14 cellular contexts compared by ENCODE assay signal in genomic region chr22:23140385-23140784, GRCh38. TPM values are rescaled to one million over a fixed set of nuclear protein-coding genes. Genes with fewer than 3 reads are reported as not detected.
"Had no signal": no experiment of that assay in that cellular context is flagged by ENCODE, and none has a peak within 500 bp of the region (broad histone marks: within the 10 kb centered on the region; RNA-seq: fewer than 3 reads in every experiment).

No MANE protein-coding gene starts in this region.

- DNase-seq: activated CD4-positive, alpha-beta memory T cell treated with anti-CD3 and anti-CD28 coated beads, Interleukin-2, amount 10 ng/mL, durations not matched to agents 7 days and 5 days; activated CD8-positive, alpha-beta memory T cell treated with anti-CD3 and anti-CD28 coated beads, Interleukin-2, amount 50 U/mL, for 48 hours; activated naive CD4-positive, alpha-beta T cell treated with anti-CD3 and anti-CD28 coated beads for 36 hours; colonic mucosa; foreskin keratinocyte; nephron progenitor cell; stimulated activated CD4-positive, alpha-beta T cell treated with anti-CD3 and anti-CD28 coated beads, Interleukin-12 subunit alpha, Interleukin-12 subunit beta, amount 100 ng/mL, for 4 hours; stimulated activated CD8-positive, alpha-beta memory T cell treated with anti-CD3 and anti-CD28 coated beads, Interleukin-4, amount 100 ng/mL, for 48 hours had no signal

- H3K27me3 Mint-ChIP-seq: stimulated activated naive CD8-positive, alpha-beta T cell treated with anti-CD3 and anti-CD28 coated beads, Interleukin-15, Interleukin-2, amounts not matched to agents 100 ng/mL and 50 ng/mL, for 24 hours had no signal

- H3K9me3 ChIP-seq: colonic mucosa had no signal

- H3K4me3 Mint-ChIP-seq: activated CD4-positive, alpha-beta memory T cell treated with anti-CD3 and anti-CD28 coated beads, Interleukin-2, amount 10 ng/mL, durations not matched to agents 7 days and 5 days; activated naive CD4-positive, alpha-beta T cell treated with anti-CD3 and anti-CD28 coated beads for 36 hours; nephron progenitor cell; stimulated activated naive CD8-positive, alpha-beta T cell treated with anti-CD3 and anti-CD28 coated beads, Interleukin-15, Interleukin-2, amounts not matched to agents 100 ng/mL and 50 ng/mL, for 24 hours had no signal

- ATAC-seq: activated CD4-positive, CD25-positive, alpha-beta regulatory T cell treated with anti-CD3 and anti-CD28 coated beads, Interleukin-2, amount 50 U/mL, for 24 hours; foreskin keratinocyte had no signal

- H3K9me3 Mint-ChIP-seq: activated CD4-positive, alpha-beta memory T cell treated with anti-CD3 and anti-CD28 coated beads, Interleukin-2, amount 10 ng/mL, durations not matched to agents 7 days and 5 days; activated naive CD4-positive, alpha-beta T cell treated with anti-CD3 and anti-CD28 coated beads for 36 hours; nephron progenitor cell; stimulated activated naive CD8-positive, alpha-beta T cell treated with anti-CD3 and anti-CD28 coated beads, Interleukin-15, Interleukin-2, amounts not matched to agents 100 ng/mL and 50 ng/mL, for 24 hours had no signal

- H3K27ac Mint-ChIP-seq: activated CD4-positive, alpha-beta memory T cell treated with anti-CD3 and anti-CD28 coated beads, Interleukin-2, amount 10 ng/mL, durations not matched to agents 7 days and 5 days; activated naive CD4-positive, alpha-beta T cell treated with anti-CD3 and anti-CD28 coated beads for 36 hours; nephron progenitor cell had no signal

RNA-seq across cellular contexts. Expression of gene RSPH14, which starts 1.4 kb away (rescaled TPM):
- total RNA-seq: activated CD4-positive, alpha-beta memory T cell treated with anti-CD3 and anti-CD28 coated beads, Interleukin-2, amount 10 ng/mL, durations not matched to agents 7 days and 5 days; endothelial cell of umbilical vein; foreskin keratinocyte; lung microvascular endothelial cell; mononuclear cell; T-helper 2 cell treated with Interferon-gamma antibody and Interleukin-4, amounts not matched to agents 100 ng/mL and 5 ng/mL, for 36 hours had no signal
- polyA plus RNA-seq: endothelial cell of umbilical vein had no signal

RNA-seq across cellular contexts. Expression of gene RAB36, which starts 4.9 kb away (rescaled TPM):
- total RNA-seq: activated naive CD4-positive, alpha-beta T cell treated with anti-CD3 and anti-CD28 coated beads for 36 hours; mononuclear cell; T-helper 2 cell treated with Interferon-gamma antibody and Interleukin-4, amounts not matched to agents 100 ng/mL and 5 ng/mL, for 36 hours had no signal
